ENCODE assay signal across 11 cellular contexts in genomic region chr14:91245029-91245428, GRCh38. TPM values are rescaled to one million over a fixed set of nuclear protein-coding genes. Genes with fewer than 3 reads are reported as not detected.
A peak's percentile ranks its signal among the peaks of the same experiment; 100 is the strongest.
DNase-seq lines count a peak whose midpoint lies in the region; ATAC-seq, FAIRE-seq and TF ChIP-seq lines count a peak whose summit lies in the region.
"Had no signal": no experiment of that assay in that cellular context is flagged by ENCODE, and none has a peak within 500 bp of the region (broad histone marks: within the 10 kb centered on the region; RNA-seq: fewer than 3 reads in every experiment).

No MANE protein-coding gene starts in this region.

- peaks cover 66 to 98% (median 82%) of the 10 kb centered on the region in 4 donors for H3K4me1 Mint-ChIP-seq in CD4-positive, alpha-beta memory T cell

- peak overlapping the region; percentile 92 to 100 (median 99) for H3K27ac Mint-ChIP-seq in CD4-positive, alpha-beta memory T cell

- FAIRE-seq in small intestine (lab: Jason Lieb, UNC) = no peak

- peaks cover 0 to 15% (median 3%) of the 10 kb centered on the region in 8 donors for H3K9me3 Mint-ChIP-seq in CD4-positive, alpha-beta memory T cell

- H3K4me3 Mint-ChIP-seq in CD4-positive, alpha-beta memory T cell = peak overlapping the region; percentile 91 to 99 (median 94)

- no peaks in the 10 kb centered on the region for H3K27me3 ChIP-seq in CD4-positive, alpha-beta memory T cell (ENCODE audit: insufficient read depth, low read length)
- H3K27me3 ChIP-seq in body of pancreas (no peaks in the 10 kb centered on the region), small intestine (ENCODE audit: control insufficient read depth in 2 of 2, insufficient read depth in 2 of 2, low read length in 2 of 2) (no peaks in the 10 kb centered on the region)
- H3K27me3 ChIP-seq: neutrophil had no signal

- no peak for TF ChIP-seq CTCF in body of pancreas (IDR thresholded peaks at IDR 0.05)

- POLR2A ChIA-PET in CD4-positive, alpha-beta memory T cell (lab: Charles Lee; ENCODE audit: partially characterized antibody) = interaction anchor here (0.9 to 21.6 kb wide), 27 partner anchors 9 to 627 kb away, joined by 3 to 963 read pairs (median 7); partner anchors contain the start of genes CCDC88C, DGLUCY, PPP4R3A and RPS6KA5

- TF ChIP-seq POLR2A in body of pancreas (IDR thresholded peaks at IDR 0.05) = no peak

- DNase-seq in CD4-positive, alpha-beta memory T cell = peak; percentile 82 to 94 (median 87)
- DNase-seq in activated CD4-positive, alpha-beta T cell treated with anti-CD3 and anti-CD28 coated beads for 48 hours = peak; percentile 78
- DNase-seq in body of pancreas (peak in 1 of 4 donors; percentile 28), small intestine (peak; percentile 46), NCI-H774 (lab: John Stamatoyannopoulos, UW) (no peak), SKM-1 (lab: John Stamatoyannopoulos, UW; ENCODE audit: unreplicated experiment) (no peak), NCI-H2029 treated with DMSO at 0.1 percent for 48 hours (lab: John Stamatoyannopoulos, UW) (no peak)

- no peaks in the 10 kb centered on the region for H3K36me3 ChIP-seq in CD4-positive, alpha-beta memory T cell (ENCODE audit: insufficient read depth, low read length)
- H3K36me3 ChIP-seq in body of pancreas (replicated peaks in 1 of 2; ENCODE audit: insufficient read depth in 1 of 2, low read depth in 2 of 2) (no peaks in the 10 kb centered on the region), small intestine (ENCODE audit: control insufficient read depth in 2 of 2, insufficient read depth in 2 of 2, low read length in 2 of 2) (no peaks in the 10 kb centered on the region)
- H3K36me3 ChIP-seq: heart left ventricle, neutrophil had no signal

- ATAC-seq in body of pancreas = peak; percentile 15
- no peak for ATAC-seq in HG03025 (IDR thresholded peaks at IDR 0.05; ENCODE audit: low FRiP score, unreplicated experiment)
- ATAC-seq: HCT116 had no signal

- peaks cover 95% of the 10 kb centered on the region for H3K4me1 ChIP-seq in CD4-positive, alpha-beta memory T cell (ENCODE audit: insufficient read depth, low read length)
- H3K4me1 ChIP-seq in body of pancreas = no peaks in the 10 kb centered on the region
- H3K4me1 ChIP-seq in small intestine (ENCODE audit: control insufficient read depth in 2 of 2, insufficient read depth in 1 of 2, low read depth in 1 of 2, low read length in 1 of 2) = no peaks in the 10 kb centered on the region

- no peaks in the 10 kb centered on the region for H3K9me3 ChIP-seq in CD4-positive, alpha-beta memory T cell (ENCODE audit: control insufficient read depth in 1 of 2, low read length in 2 of 2)
- H3K9me3 ChIP-seq in body of pancreas (no peaks in the 10 kb centered on the region), small intestine (ENCODE audit: control insufficient read depth, low read depth) (no peaks in the 10 kb centered on the region)
- H3K9me3 ChIP-seq: neutrophil had no signal

- H3K27me3 Mint-ChIP-seq in CD4-positive, alpha-beta memory T cell = no peaks in the 10 kb centered on the region

- 76 to 77% methylated on average over 8 to 9 of the region's 9 CpGs for WGBS in body of pancreas, 2 donors
- WGBS in small intestine, 3 donors = 73 to 82% (median 77%) methylated on average over 9 of the region's 9 CpGs

- H3K27ac ChIP-seq in CD4-positive, alpha-beta memory T cell (ENCODE audit: low read depth, low read length) = peak overlapping the region; percentile 99
- H3K27ac ChIP-seq in body of pancreas = no peak overlapping the region
- H3K27ac ChIP-seq in small intestine (ENCODE audit: low read depth in 1 of 2, low read length in 1 of 2) = peak overlapping the region; percentile 65 to 85

- peak overlapping the region; percentile 62 to 66 for H3K4me3 ChIP-seq in CD4-positive, alpha-beta memory T cell (ENCODE audit: low read length in 2 of 2)
- H3K4me3 ChIP-seq in body of pancreas (no peak overlapping the region), small intestine (ENCODE audit: low read depth in 1 of 2, low read length in 2 of 2) (peak overlapping the region in 1 of 2 donors; percentile 41)

- CTCF ChIA-PET in CD4-positive, alpha-beta memory T cell (lab: Charles Lee; ENCODE audit: partially characterized antibody) = interaction anchor here (0.9 to 6.4 kb wide), 10 partner anchors 11 to 70 kb away, joined by 3 to 52 read pairs (median 4); no protein-coding TSS in a partner anchor

- intact Hi-C loops in CD4-positive, alpha-beta memory T cell (cut with micrococcal nuclease) = loop anchor here (5.0 kb wide), 3 partner anchors 53 to 627 kb away; partner anchors contain the start of gene CCDC88C
- intact Hi-C loops in body of pancreas (cut with DNase I) = no loop called here

- peaks cover 15 to 32% of the 10 kb centered on the region in 2 donors for H3K36me3 Mint-ChIP-seq in CD4-positive, alpha-beta memory T cell

RNA-seq across cellular contexts. Expression of gene GPR68, which starts 0.5 kb away (rescaled TPM):
- 10 to 100 TPM; 10.6 to 10.8 TPM for total RNA-seq in CD4-positive, alpha-beta memory T cell
- polyA plus RNA-seq in CD4-positive, alpha-beta memory T cell = 1 to 10 TPM; 3.0 to 8.3 TPM
- total RNA-seq in body of pancreas = under 1 TPM in 1 of 2 donors, not detected in 1; 0.26 TPM
- under 1 TPM in 2 of 3 donors, not detected in 1; 0.54 to 0.78 TPM for polyA plus RNA-seq in small intestine

Comparison
In these comparisons a context has a peak if more than half of its experiments do, and no peak if none do; other contexts are left out.
1. DNase-seq: peak in CD4-positive, alpha-beta memory T cell (5 of 5), activated CD4-positive, alpha-beta T cell treated with anti-CD3 and anti-CD28 coated beads for 48 hours (single experiment) and small intestine (single experiment); none in NCI-H774 (single experiment), SKM-1 (single experiment) and NCI-H2029 treated with DMSO at 0.1 percent for 48 hours (single experiment).
2. H3K27ac ChIP-seq: peak in CD4-positive, alpha-beta memory T cell (single experiment) and small intestine (2 of 2); none in body of pancreas (0 of 4).
3. H3K4me3 ChIP-seq: peak in CD4-positive, alpha-beta memory T cell (2 of 2); none in body of pancreas (0 of 2).
4. RNA of gene GPR68, which starts 0.5 kb away (total RNA-seq): 10.6 to 10.8 TPM in CD4-positive, alpha-beta memory T cell; 0.26 TPM in body of pancreas; every median in the first group is over 4 times any median in the second.